In the genomic region with DNA sequence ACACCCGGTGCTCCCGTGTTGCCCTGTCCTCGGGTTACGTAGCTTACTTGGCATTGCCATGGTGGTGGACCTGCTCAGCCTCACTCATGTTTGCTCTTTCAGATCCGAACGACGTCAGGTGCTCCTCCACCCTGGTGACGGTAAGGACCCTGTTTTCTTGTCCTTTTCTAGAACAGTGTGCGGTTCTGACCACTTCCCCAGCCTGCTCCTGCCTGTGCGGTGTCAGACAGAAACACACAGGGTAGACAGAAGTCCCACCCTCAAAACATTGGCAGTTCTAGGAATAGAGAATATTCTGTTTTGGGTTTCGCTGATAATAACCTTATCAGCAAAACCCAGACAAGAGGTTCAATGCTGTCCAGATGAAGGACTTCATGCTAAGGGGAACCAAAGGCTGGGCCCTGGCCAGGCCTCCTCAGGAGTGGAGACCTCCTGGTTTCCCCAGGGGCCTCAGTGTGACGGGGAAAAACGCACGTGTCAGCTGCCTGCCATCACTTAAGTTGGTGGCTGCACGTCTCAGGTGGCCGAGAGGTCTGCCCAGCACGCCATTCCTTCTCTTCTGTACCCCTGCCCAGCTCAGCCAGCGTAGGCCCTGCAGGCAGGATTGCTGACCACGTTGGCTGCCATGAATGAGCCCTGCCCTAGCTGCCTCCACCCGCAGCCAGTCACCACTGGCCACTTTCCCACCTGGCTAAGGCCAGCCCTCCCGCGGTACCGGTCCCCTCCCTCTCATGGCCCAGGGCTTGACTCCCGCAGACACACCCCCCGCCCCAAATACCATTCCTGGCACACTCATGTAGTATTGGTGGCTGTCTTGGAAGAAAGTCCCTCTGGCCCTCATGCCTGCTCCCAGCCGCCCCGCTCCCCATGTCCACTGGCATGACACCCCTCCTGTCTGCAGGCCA, we compare ENCODE assay signal across 15 cellular contexts. TPM values are rescaled to one million over a fixed set of nuclear protein-coding genes. Genes with fewer than 3 reads are reported as not detected.
DNase-seq lines count a peak whose midpoint lies in the region; TF ChIP-seq lines count a peak whose summit lies in the region.
"Had no signal": no experiment of that assay in that cellular context is flagged by ENCODE, and none has a peak within 500 bp of the region (broad histone marks: within the 10 kb centered on the region; RNA-seq: fewer than 3 reads in every experiment).

No MANE protein-coding gene starts in this region.

- no peaks in the 10 kb centered on the region for H3K4me1 ChIP-seq in Peyer's patch
- H3K4me1 ChIP-seq in spleen = no peaks in the 10 kb centered on the region
- H3K4me1 ChIP-seq: SJCRH30 had no signal

- intact Hi-C loops in spleen (cut with DNase I; ENCODE audit: low total_unique reads) = loop anchor here (10.0 kb wide), 1 partner anchor 418 kb away; no protein-coding TSS in a partner anchor

- H3K36me3 ChIP-seq in Peyer's patch (peaks cover 0 to 74% (median 0%) of the 10 kb centered on the region in 3 donors), spleen (peaks cover 0 to 92% (median 65%) of the 10 kb centered on the region in 6 donors)
- H3K36me3 ChIP-seq: BE2C, SJCRH30 had no signal

- peak in 75 of 76 experiments; percentile 48 to 99 (median 90) for DNase-seq in HUDEP-2 (lab: John Stamatoyannopoulos, UW; ENCODE audit: unreplicated experiment in 76 of 76)
- peak in 2 of 3 donors; percentile 42 to 45 for DNase-seq in Peyer's patch
- peak; percentile 83 to 95 for DNase-seq in erythroblast (lab: John Stamatoyannopoulos, UW)
- peak; percentile 66 for DNase-seq in spleen
- DNase-seq in activated gamma-delta T cell (lab: John Stamatoyannopoulos, UW) = no peak
- DNase-seq in NCI-H187 treated with DMSO at 0.1 percent for 48 hours (lab: John Stamatoyannopoulos, UW) = no peak
- DNase-seq in NCI-H82 (lab: John Stamatoyannopoulos, UW) = no peak
- DNase-seq: BE2C; CD4-positive, alpha-beta memory T cell; EL; Karpas-422; MM.1S; NCI-H1930; NCI-H2171; SJCRH30 had no signal

- H3K27ac ChIP-seq in Peyer's patch (no peak overlapping the region), spleen (no peak overlapping the region)
- H3K27ac ChIP-seq: SJCRH30 had no signal

- H3K9me3 ChIP-seq in Peyer's patch (no peaks in the 10 kb centered on the region), spleen (no peaks in the 10 kb centered on the region)
- H3K9me3 ChIP-seq: BE2C, SJCRH30 had no signal

- WGBS in spleen, 5 donors = 89 to 97% (median 92%) methylated on average over 27 of the region's 27 CpGs

- H3K27me3 ChIP-seq in Peyer's patch (no peaks in the 10 kb centered on the region), spleen (replicated peaks in 1 of 7) (no peaks in the 10 kb centered on the region)
- H3K27me3 ChIP-seq: BE2C, SJCRH30 had no signal

- H3K4me3 ChIP-seq in Peyer's patch (no peak overlapping the region), spleen (no peak overlapping the region)
- H3K4me3 ChIP-seq: SJCRH30 had no signal

- TF ChIP-seq POLR2A in Peyer's patch (IDR thresholded peaks at IDR 0.05) (no peak), erythroblast (IDR thresholded peaks at IDR 0.05; ENCODE audit: low read length) (peak; percentile 89), spleen (IDR thresholded peaks at IDR 0.05) (no peak)

- TF ChIP-seq CTCF in Peyer's patch (IDR thresholded peaks at IDR 0.05) = no peak
- TF ChIP-seq CTCF in spleen (IDR thresholded peaks at IDR 0.05 in 8 of 11, conservative IDR thresholded peaks at IDR 0.05 in 3 of 11) = no peak

RNA-seq across cellular contexts. Expression of a gene that starts 33.6 kb away (rescaled TPM):
- total RNA-seq in Peyer's patch = 100 to 1,000 TPM in 3 of 4 donors, 10 to 100 TPM in 1; 66.0 to 249 (median 195) TPM
- 10 to 100 TPM; 20.9 to 31.4 (median 24.5) TPM for total RNA-seq in spleen
- polyA plus RNA-seq in spleen = 10 to 100 TPM in 1 of 3 donors, 1 to 10 TPM in 2; 6.9 to 12.0 (median 9.5) TPM
- total RNA-seq: SJCRH30 had no signal

RNA-seq across cellular contexts. Expression of a gene that starts 51.2 kb away (rescaled TPM):
- total RNA-seq in Peyer's patch = 10 to 100 TPM in 1 of 4 donors, 1 to 10 TPM in 3; 2.5 to 11.0 (median 6.7) TPM
- under 1 TPM in 2 of 7 donors, not detected in 5; 0.25 to 0.33 TPM for total RNA-seq in spleen
- under 1 TPM; 0.10 to 0.35 (median 0.26) TPM for polyA plus RNA-seq in spleen
- total RNA-seq: CD4-positive, alpha-beta memory T cell; SJCRH30 had no signal
- polyA plus RNA-seq: CD4-positive, alpha-beta memory T cell had no signal

Comparison
In these comparisons a context has a peak if more than half of its experiments do, and no peak if none do; other contexts are left out.
1. DNase-seq: peak in HUDEP-2 (75 of 76), Peyer's patch (2 of 3), erythroblast (2 of 2) and spleen (single experiment); none in activated gamma-delta T cell (single experiment), NCI-H187 treated with DMSO at 0.1 percent for 48 hours (single experiment) and NCI-H82 (single experiment).